ENCODE assay signal across 9 cellular contexts in genomic region chr4:75698963-75699228, GRCh38. TPM values are rescaled to one million over a fixed set of nuclear protein-coding genes. Genes with fewer than 3 reads are reported as not detected.
DNase-seq lines count a peak whose midpoint lies in the region; ATAC-seq and TF ChIP-seq lines count a peak whose summit lies in the region.
"Had no signal": no experiment of that assay in that cellular context is flagged by ENCODE, and none has a peak within 500 bp of the region (broad histone marks: within the 10 kb centered on the region; RNA-seq: fewer than 3 reads in every experiment).

No MANE protein-coding gene starts in this region.

- peaks cover 35% of the 10 kb centered on the region for H3K4me1 Mint-ChIP-seq in activated naive CD8-positive, alpha-beta T cell treated with anti-CD3 and anti-CD28 coated beads, Interleukin-2, amount 10 ng/mL, durations not matched to agents 7 days and 5 days

- TF ChIP-seq CTCF in DOHH2 (IDR thresholded peaks at IDR 0.05; ENCODE audit: low read depth, low read length, poor library complexity, severe bottlenecking) (no peak), foreskin fibroblast (IDR thresholded peaks at IDR 0.05; ENCODE audit: low read depth, low read length) (no peak)

- no peaks in the 10 kb centered on the region for H3K36me3 ChIP-seq in DOHH2 (ENCODE audit: control insufficient read depth, low read length)

- ATAC-seq in GM19452 (IDR thresholded peaks at IDR 0.05; ENCODE audit: unreplicated experiment) (peak; percentile 55), HG03064 (IDR thresholded peaks at IDR 0.05; ENCODE audit: low read depth, unreplicated experiment) (peak; percentile 60), Right ventricle myocardium superior (ENCODE audit: poor library complexity) (no peak)
- ATAC-seq in activated naive CD8-positive, alpha-beta T cell treated with anti-CD3 and anti-CD28 coated beads, Interleukin-2, amount 10 ng/mL, durations not matched to agents 7 days and 5 days (ENCODE audit: low read depth), result peak; percentile 41
- ATAC-seq: PC-3 had no signal

- H3K9me3 Mint-ChIP-seq in activated naive CD8-positive, alpha-beta T cell treated with anti-CD3 and anti-CD28 coated beads, Interleukin-2, amount 10 ng/mL, durations not matched to agents 7 days and 5 days, result no peaks in the 10 kb centered on the region

- H3K4me2 ChIP-seq in DOHH2 (ENCODE audit: low read length), result peak overlapping the region; percentile 31; the same call in 1 of the 2 replicates

- intact Hi-C loops in Right ventricle myocardium superior (cut with DNase I), result no loop called here

- no peak for DNase-seq in activated naive CD8-positive, alpha-beta T cell treated with anti-CD3 and anti-CD28 coated beads, Interleukin-2, amount 10 ng/mL, durations not matched to agents 7 days and 5 days
- DNase-seq in foreskin fibroblast (no peak), NOMO-1 treated with DMSO at 0.1 percent for 48 hours (lab: John Stamatoyannopoulos, UW; ENCODE audit: unreplicated experiment) (no peak), Right ventricle myocardium superior (no peak), NCI-H526 (lab: John Stamatoyannopoulos, UW) (no peak)
- DNase-seq: PC-3 had no signal

- H3K4me3 ChIP-seq in DOHH2 (ENCODE audit: low read length) (no peak overlapping the region), foreskin fibroblast (ENCODE audit: low read depth in 1 of 2, low read length in 2 of 2) (no peak overlapping the region)

- H3K9me3 ChIP-seq in DOHH2 (ENCODE audit: control insufficient read depth, insufficient read depth, low read length), result no peaks in the 10 kb centered on the region

- H3K27ac Mint-ChIP-seq in activated naive CD8-positive, alpha-beta T cell treated with anti-CD3 and anti-CD28 coated beads, Interleukin-2, amount 10 ng/mL, durations not matched to agents 7 days and 5 days, result peak overlapping the region; percentile 83

- H3K79me2 ChIP-seq in DOHH2 (ENCODE audit: control insufficient read depth, low read length), result no peaks in the 10 kb centered on the region

- H3K4me3 Mint-ChIP-seq in activated naive CD8-positive, alpha-beta T cell treated with anti-CD3 and anti-CD28 coated beads, Interleukin-2, amount 10 ng/mL, durations not matched to agents 7 days and 5 days, result peak overlapping the region; percentile 54

- no peak overlapping the region for H3K27ac ChIP-seq in DOHH2 (ENCODE audit: low read depth, low read length)

- H3F3A ChIP-seq in DOHH2 (ENCODE audit: control insufficient read depth, insufficient read depth), result peaks cover 9% of the 10 kb centered on the region; the same call in 1 of the 2 replicates

- POLR2A ChIA-PET in activated naive CD8-positive, alpha-beta T cell treated with anti-CD3 and anti-CD28 coated beads, Interleukin-2, amount 10 ng/mL, durations not matched to agents 7 days and 5 days (lab: Charles Lee), result interaction anchor here (1.3 to 2.6 kb wide), 3 partner anchors 16 to 69 kb away, joined by 3 to 11 read pairs (median 8); partner anchors contain the start of genes CDKL2 and USO1

- H3K27me3 ChIP-seq in DOHH2 (ENCODE audit: control insufficient read depth, low read length), result no peaks in the 10 kb centered on the region

- no peaks in the 10 kb centered on the region for H3K27me3 Mint-ChIP-seq in activated naive CD8-positive, alpha-beta T cell treated with anti-CD3 and anti-CD28 coated beads, Interleukin-2, amount 10 ng/mL, durations not matched to agents 7 days and 5 days

- peaks cover 7% of the 10 kb centered on the region for H3K36me3 Mint-ChIP-seq in activated naive CD8-positive, alpha-beta T cell treated with anti-CD3 and anti-CD28 coated beads, Interleukin-2, amount 10 ng/mL, durations not matched to agents 7 days and 5 days

- peaks cover 13% of the 10 kb centered on the region for H3K4me1 ChIP-seq in DOHH2 (ENCODE audit: control insufficient read depth, low read length)

- H3K9me2 ChIP-seq in DOHH2 (replicated peaks; ENCODE audit: control insufficient read depth, low read length), result no peaks in the 10 kb centered on the region

- no peaks in the 10 kb centered on the region for H4K20me1 ChIP-seq in DOHH2 (ENCODE audit: control insufficient read depth, insufficient read depth, low read depth, low read length)

RNA-seq across cellular contexts. Expression of gene USO1, which starts 25.5 kb away (rescaled TPM):
- 10 to 100 TPM; 32.3 to 34.6 TPM for total RNA-seq in activated naive CD8-positive, alpha-beta T cell treated with anti-CD3 and anti-CD28 coated beads, Interleukin-2, amount 10 ng/mL, durations not matched to agents 7 days and 5 days
- 87.7 TPM for total RNA-seq in Right ventricle myocardium superior

RNA-seq across cellular contexts. Expression of gene G3BP2, which starts 25.7 kb away (rescaled TPM):
- 100 to 1,000 TPM; 165 to 179 TPM for total RNA-seq in activated naive CD8-positive, alpha-beta T cell treated with anti-CD3 and anti-CD28 coated beads, Interleukin-2, amount 10 ng/mL, durations not matched to agents 7 days and 5 days
- 69.2 TPM for total RNA-seq in Right ventricle myocardium superior
